8 cellular contexts compared by ENCODE assay signal in the genomic region with DNA sequence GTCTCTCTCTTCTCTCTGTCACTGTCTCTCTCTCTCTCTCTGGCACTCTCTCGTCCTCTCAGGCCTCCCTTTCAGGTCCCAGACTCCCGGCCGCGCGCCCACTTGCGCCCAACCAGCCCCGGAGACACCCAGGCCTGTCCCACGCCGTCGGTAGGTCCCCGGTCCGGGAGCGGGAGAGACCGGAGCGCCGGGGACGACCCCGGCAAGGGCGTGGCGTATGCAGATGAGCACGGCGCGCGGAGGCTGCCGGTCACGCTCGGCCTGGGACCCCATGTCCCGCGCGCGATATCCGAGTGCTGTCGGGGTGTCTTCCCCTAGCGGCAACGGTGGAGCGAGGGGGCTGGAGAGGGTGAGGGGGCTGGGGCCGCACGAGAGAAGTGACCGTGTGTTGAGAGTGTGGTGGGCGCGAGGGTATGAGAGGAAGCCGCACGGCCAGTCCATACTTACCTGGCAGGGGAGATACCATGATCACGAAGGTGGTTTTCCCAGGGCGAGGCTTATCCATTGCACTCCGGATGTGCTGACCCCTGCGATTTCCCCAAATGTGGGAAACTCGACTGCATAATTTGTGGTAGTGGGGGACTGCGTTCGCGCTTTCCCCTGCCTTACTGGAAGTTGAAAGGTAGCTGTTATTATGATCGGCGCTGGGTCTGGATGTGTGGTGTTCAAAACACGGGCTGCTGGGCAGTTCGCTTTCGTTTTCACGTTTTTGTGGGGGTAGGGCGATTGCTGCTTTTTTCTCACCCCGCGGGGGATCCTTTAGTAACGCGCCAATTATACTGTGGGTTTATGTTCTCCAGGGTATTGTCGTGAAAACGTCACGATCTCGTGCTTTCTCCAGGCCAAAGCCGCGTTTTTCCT. TPM values are rescaled to one million over a fixed set of nuclear protein-coding genes. Genes with fewer than 3 reads are reported as not detected.
DNase-seq lines count a peak whose midpoint lies in the region; ATAC-seq, FAIRE-seq and TF ChIP-seq lines count a peak whose summit lies in the region.
"Not testable (repeated sequence)": the region's sequence is repeated elsewhere in the genome, so short reads cannot be mapped to it uniquely, and the experiment has no call there.

No MANE protein-coding gene starts in this region.

- not testable (repeated sequence) for H3K23ac ChIP-seq in IMR-90 (ENCODE audit: low read depth, low read length)

- TF ChIP-seq POLR2A in IMR-90 (IDR thresholded peaks at IDR 0.05; ENCODE audit: low read depth, low read length); GM12878 (IDR thresholded peaks at IDR 0.05; ENCODE audit: low read depth, low read length); HepG2 (IDR thresholded peaks at IDR 0.05; ENCODE audit: insufficient read depth in 1 of 2, low read depth in 2 of 2, low read length in 2 of 2): not testable (repeated sequence)

- ATAC-seq in GM18511 (IDR thresholded peaks at IDR 0.05; ENCODE audit: unreplicated experiment) (peak; percentile 79), GM19455 (IDR thresholded peaks at IDR 0.05; ENCODE audit: unreplicated experiment) (peak; percentile 75), HG02588 (IDR thresholded peaks at IDR 0.05; ENCODE audit: unreplicated experiment) (peak; percentile 50), HG03097 (IDR thresholded peaks at IDR 0.05; ENCODE audit: low FRiP score, unreplicated experiment) (peak; percentile 72), IMR-90 (ENCODE audit: low read depth) (peak; percentile 81), GM12878 (peak; percentile 85), HepG2 (peak; percentile 85), aorta (ENCODE audit: low FRiP score) (peak; percentile 96)

- not testable (repeated sequence) for TF ChIP-seq EP300 in GM12878 (IDR thresholded peaks at IDR 0.05; ENCODE audit: borderline replicate concordance in 1 of 2, control insufficient read depth in 1 of 2, low read depth in 2 of 2, low read length in 2 of 2); HepG2 (IDR thresholded peaks at IDR 0.05; ENCODE audit: low read depth in 2 of 2, low read length in 2 of 2); HepG2 (CRISPR knock-in tag; IDR thresholded peaks at IDR 0.05; ENCODE audit: borderline replicate concordance)

- intact Hi-C loops in IMR-90 (cut with micrococcal nuclease); GM12878 (cut with micrococcal nuclease; ENCODE audit: unreplicated experiment); HepG2 (cut with micrococcal nuclease; ENCODE audit: unreplicated experiment); aorta (cut with DNase I): not testable (repeated sequence)

- peak; percentile 97 for FAIRE-seq in GM12878 (lab: Jason Lieb, UNC)
- FAIRE-seq in HepG2 (lab: Jason Lieb, UNC): peak; percentile 84

- H3K4me2 ChIP-seq in IMR-90 (ENCODE audit: low read depth, low read length); GM12878 (ENCODE audit: control insufficient read depth, insufficient read depth); HepG2 (ENCODE audit: low read depth, low read length): not testable (repeated sequence)

- H3K79me2 ChIP-seq in GM12878 (ENCODE audit: control insufficient read depth, insufficient read depth, low read length); HepG2 (ENCODE audit: insufficient read depth, low read length): not testable (repeated sequence)

- not testable (repeated sequence) for H2AFZ ChIP-seq in IMR-90 (replicated peaks; ENCODE audit: low read length, poor library complexity); GM12878 (ENCODE audit: control insufficient read depth, low read depth, low read length); HepG2 (ENCODE audit: low read length)

- H2BK5ac ChIP-seq in IMR-90 (ENCODE audit: low read depth, low read length, poor library complexity, severe bottlenecking): not testable (repeated sequence)

- POLR2A ChIA-PET in IMR-90 (lab: Charles Lee; ENCODE audit: unreplicated experiment); GM12878 (lab: Charles Lee); HepG2 (lab: Yijun Ruan, JAX): not testable (repeated sequence)

- H3K79me1 ChIP-seq in IMR-90 (ENCODE audit: low read depth in 1 of 2, low read length in 2 of 2): not testable (repeated sequence)

- H2BK20ac ChIP-seq in IMR-90 (ENCODE audit: low read depth, low read length): not testable (repeated sequence)

- not testable (repeated sequence) for H3K4me3 ChIP-seq in IMR-90 (ENCODE audit: insufficient read depth, low read depth, low read length); GM12878; HepG2 (replicated peaks in 1 of 3; ENCODE audit: insufficient read depth in 1 of 3, low read depth in 2 of 3, low read length in 3 of 3); aorta (ENCODE audit: low read length in 2 of 2)

- not testable (repeated sequence) for H4K8ac ChIP-seq in IMR-90 (ENCODE audit: low read depth in 2 of 2, low read length in 2 of 2)

- H3K27ac ChIP-seq in IMR-90 (ENCODE audit: insufficient read depth, low read length); GM12878 (ENCODE audit: control insufficient read depth, insufficient read depth); HepG2 (ENCODE audit: extremely low read length, insufficient read depth, low read length); aorta (ENCODE audit: low read depth in 1 of 2, low read length in 2 of 2): not testable (repeated sequence)

- not testable (repeated sequence) for H3K27me3 ChIP-seq in IMR-90 (ENCODE audit: control insufficient read depth, insufficient read depth, low read length); GM12878 (replicated peaks in 1 of 2; ENCODE audit: control insufficient read depth in 2 of 2, insufficient read depth in 2 of 2, low read length in 1 of 2); HepG2 (ENCODE audit: control insufficient read depth in 1 of 2, insufficient read depth in 2 of 2, low read length in 2 of 2); aorta (ENCODE audit: control insufficient read depth in 1 of 2, insufficient read depth in 2 of 2, low read length in 1 of 2)

- not testable (repeated sequence) for H4K20me1 ChIP-seq in IMR-90 (ENCODE audit: insufficient read depth, low read length); GM12878 (ENCODE audit: control insufficient read depth, insufficient read depth); HepG2 (ENCODE audit: insufficient read depth, low read length)

- TF ChIP-seq CTCF in IMR-90 (conservative IDR thresholded peaks at IDR 0.05; ENCODE audit: low read depth, low read length); GM12878 (IDR thresholded peaks at IDR 0.05 in 2 of 3, conservative IDR thresholded peaks at IDR 0.05 in 1 of 3; ENCODE audit: control insufficient read depth in 2 of 3, extremely low read depth in 1 of 3, insufficient read depth in 1 of 3, low read depth in 3 of 3, low read length in 3 of 3); HepG2 (CRISPR knock-in tag; IDR thresholded peaks at IDR 0.05): not testable (repeated sequence)

- H4K91ac ChIP-seq in IMR-90 (ENCODE audit: insufficient read depth, low read depth, low read length): not testable (repeated sequence)

- RAD21 ChIA-PET in GM12878 (lab: Charles Lee; ENCODE audit: unreplicated experiment): not testable (repeated sequence)

- not testable (repeated sequence) for H3K18ac ChIP-seq in IMR-90 (ENCODE audit: low read depth, low read length)

- not testable (repeated sequence) for H3K9me1 ChIP-seq in IMR-90 (ENCODE audit: insufficient read depth, low read length)

- H2BK15ac ChIP-seq in IMR-90 (ENCODE audit: low read depth, low read length): not testable (repeated sequence)

- dilution Hi-C loops in IMR-90 (cut with HindIII; ENCODE audit: low sequenced_read_pairs, unreplicated experiment): not testable (repeated sequence)

- H2AK9ac ChIP-seq in IMR-90 (replicated peaks; ENCODE audit: low read depth, low read length, poor library complexity): not testable (repeated sequence)

- not testable (repeated sequence) for H3K36me3 ChIP-seq in IMR-90 (ENCODE audit: control insufficient read depth, insufficient read depth, low read length); GM12878 (ENCODE audit: control insufficient read depth in 2 of 2, insufficient read depth in 2 of 2, low read length in 1 of 2); HepG2 (replicated peaks in 1 of 2; ENCODE audit: control insufficient read depth in 1 of 2, insufficient read depth in 2 of 2, low read length in 2 of 2); aorta (ENCODE audit: control insufficient read depth in 1 of 2, insufficient read depth in 2 of 2, low read length in 1 of 2)

- not testable (repeated sequence) for H3K4me1 ChIP-seq in IMR-90 (ENCODE audit: control insufficient read depth, insufficient read depth, low read length); GM12878 (ENCODE audit: control insufficient read depth, insufficient read depth, low read length); aorta (ENCODE audit: control insufficient read depth in 1 of 2, insufficient read depth in 2 of 2, low read length in 2 of 2)
- H3K4me1 ChIP-seq in HepG2 (ENCODE audit: insufficient read depth, low read length): peaks cover 11% of the 10 kb centered on the region; the same call in 1 of the 2 replicates

- DNase-seq in IMR-90; GM12878 (ENCODE audit: low read depth, low spot score); HepG2 (ENCODE audit: low spot score); aorta: not testable (repeated sequence)

- BruUV-seq in IMR-90 (replicated peaks; lab: Mats Ljungman, UMichigan) (TSS peak; percentile 100), GM12878 (replicated peaks; lab: Mats Ljungman, UMichigan) (TSS peak; percentile 100), HepG2 (replicated peaks; lab: Mats Ljungman, UMichigan) (TSS peak; percentile 100)

- not testable (repeated sequence) for H3K14ac ChIP-seq in IMR-90 (replicated peaks; ENCODE audit: low read depth, low read length)

- not testable (repeated sequence) for TF ChIP-seq RAD21 in IMR-90 (IDR thresholded peaks at IDR 0.05; ENCODE audit: low read length); GM12878 (IDR thresholded peaks at IDR 0.05; ENCODE audit: insufficient read depth, low read depth, low read length); HepG2 (CRISPR knock-in tag; IDR thresholded peaks at IDR 0.05)

- CTCF ChIA-PET in IMR-90 (lab: Yijun Ruan, JAX); GM12878 (lab: Yijun Ruan, JAX); HepG2 (lab: Yijun Ruan, JAX; ENCODE audit: low intra/inter-chr PET ratio, low total read pairs): not testable (repeated sequence)

- in situ Hi-C loops in IMR-90 (cut with MboI; ENCODE audit: low sequenced_read_pairs); GM12878 (cut with MboI); HepG2 (cut with HindIII; ENCODE audit: extremely low pct_ligation_motif_present, low pct_unique_long_range_greater_than_20kb): not testable (repeated sequence)

- H4K5ac ChIP-seq in IMR-90 (ENCODE audit: low read depth, low read length): not testable (repeated sequence)

- WGBS in IMR-90 (ENCODE audit: extremely low coverage in 2 of 2, insufficient read length in 1 of 2), 2 experiments: no CpG with 5 or more reads among the region's 68 CpGs
- no CpG with 5 or more reads among the region's 68 CpGs for WGBS in GM12878 (ENCODE audit: insufficient coverage, insufficient replicate concordance, low lambda C conversion rate, missing lambda C conversion rate)
- no CpG with 5 or more reads among the region's 68 CpGs for WGBS in HepG2 (ENCODE audit: low lambda C conversion rate)
- WGBS in aorta, 2 donors: no CpG with 5 or more reads among the region's 68 CpGs

- H2AK5ac ChIP-seq in IMR-90 (ENCODE audit: low read depth, low read length): not testable (repeated sequence)

- H3K56ac ChIP-seq in IMR-90 (ENCODE audit: extremely low read depth, insufficient read depth, low read length): not testable (repeated sequence)

- H3K9ac ChIP-seq in IMR-90 (ENCODE audit: low read depth, low read length); GM12878 (ENCODE audit: control insufficient read depth, insufficient read depth, low read length); HepG2 (ENCODE audit: insufficient read depth, low read depth, low read length): not testable (repeated sequence)

- not testable (repeated sequence) for H2BK120ac ChIP-seq in IMR-90 (ENCODE audit: low read depth, low read length)

- H3K9me3 ChIP-seq in IMR-90 (ENCODE audit: control insufficient read depth, insufficient read depth, low read length); GM12878 (replicated peaks; ENCODE audit: control insufficient read depth, insufficient read depth, low read length); HepG2 (ENCODE audit: low read length); aorta (ENCODE audit: control insufficient read depth, low read length): not testable (repeated sequence)

- SMC1A ChIA-PET in GM12878 (lab: Charles Lee; ENCODE audit: uncharacterized antibody, unreplicated experiment): not testable (repeated sequence)

- H3K4ac ChIP-seq in IMR-90 (ENCODE audit: low read depth, low read length): not testable (repeated sequence)

RNA-seq across cellular contexts. Expression of gene EAPP, which starts 7.0 kb away (rescaled TPM):
- total RNA-seq in IMR-90 (2012; rRNA removed) (32.3 and 53.6 TPM in 2 replicates), GM12878 (2014; rRNA removed) (29.5 and 39.5 TPM in 2 replicates), GM12878 (2014; rRNA removed; fragmentation: Illumina TruSeq; extraction: Trizol) (39.2 and 44.5 TPM in 2 replicates), GM12878 (2021) (23.5 and 25.0 TPM in 2 replicates), HepG2 (2016; rRNA removed; fragmentation: Illumina TruSeq; extraction: Trizol) (110 and 163 TPM in 2 replicates), aorta (10 to 100 TPM; 28.1 to 32.2 TPM)
- polyA plus RNA-seq in IMR-90 (2012; rRNA removed) (23.6 and 29.9 TPM in 2 replicates), GM12878 (2011; rRNA removed) (43.5 and 58.0 TPM in 2 replicates), GM12878 (2014; fragmentation: Illumina TruSeq; extraction: Trizol) (48.9 and 58.2 TPM in 2 replicates), GM12878 (2014; fragmentation: Nextera tagmentation; extraction: Ambion mirVana) (10 to 100 TPM; 84.9 to 94.6 TPM), GM12878 (2014; rRNA removed) (31.4 and 32.0 TPM in 2 replicates), GM12878 (2016; fragmentation: Nextera tagmentation; extraction: Ambion mirVana) (10 to 100 TPM; 45.0 to 49.3 TPM), HepG2 (2011; rRNA removed) (57.8 and 68.7 TPM in 2 replicates), aorta (10 to 100 TPM; 37.3 to 51.5 TPM)
- 4.7 and 5.3 TPM in 2 replicates for polyA plus RNA-seq in IMR-90 (2012; cell fraction: cytosol; rRNA removed)
- polyA plus RNA-seq in IMR-90 (2012; cell fraction: nucleus; rRNA removed; ENCODE audit: low replicate concordance): 2.0 and 11.7 TPM in 2 replicates
- total RNA-seq in GM12878 (2013; cell fraction: nucleolus; rRNA removed): 29.6 and 31.3 TPM in 2 replicates
- 28.2 TPM for polyA plus RNA-seq in GM12878 (2011; ENCODE audit: low read depth)
- polyA plus RNA-seq in GM12878 (2011; cell fraction: cytosol; rRNA removed): 14.7 and 17.5 TPM in 2 replicates
- polyA plus RNA-seq in GM12878 (2011; cell fraction: nucleus; rRNA removed): 18.8 and 19.4 TPM in 2 replicates
- 30.8 and 33.4 TPM in 2 replicates for polyA plus RNA-seq in GM12878 (2012)
- 13.7 and 20.7 TPM in 2 replicates for polyA minus RNA-seq in GM12878 (2011; rRNA and poly(A)+ RNA removed)
- polyA minus RNA-seq in GM12878 (2011; cell fraction: cytosol; rRNA and poly(A)+ RNA removed): 9.6 and 11.3 TPM in 2 replicates
- polyA minus RNA-seq in GM12878 (2011; cell fraction: nucleus; rRNA and poly(A)+ RNA removed): 9.9 and 15.5 TPM in 2 replicates
- total RNA-seq in HepG2 (2016; cell fraction: cytosol; rRNA removed; fragmentation: Illumina TruSeq; extraction: Trizol; ENCODE audit: low read depth): 16.4 and 17.4 TPM in 2 replicates
- total RNA-seq in HepG2 (2016; cell fraction: insoluble cytoplasmic fraction; rRNA removed; fragmentation: Illumina TruSeq; extraction: Trizol): 111 and 170 TPM in 2 replicates
- total RNA-seq in HepG2 (2016; cell fraction: membrane; rRNA removed; fragmentation: Illumina TruSeq; extraction: Trizol): 31.8 and 35.9 TPM in 2 replicates
- 50.7 and 59.2 TPM in 2 replicates for total RNA-seq in HepG2 (2016; cell fraction: nucleus; rRNA removed; fragmentation: Illumina TruSeq; extraction: Trizol)
- 33.0 and 55.6 TPM in 2 replicates for polyA plus RNA-seq in HepG2 (2011; cell fraction: cytosol; rRNA removed)
- 13.9 and 18.7 TPM in 2 replicates for polyA plus RNA-seq in HepG2 (2011; cell fraction: nucleus; rRNA removed)
- polyA plus RNA-seq in HepG2 (2012): 52.5 and 74.2 TPM in 2 replicates
- 13.9 and 14.8 TPM in 2 replicates for polyA plus RNA-seq in HepG2 (2016; cell fraction: cytosol; fragmentation: Illumina TruSeq; extraction: Trizol; ENCODE audit: low read depth)
- polyA plus RNA-seq in HepG2 (2016; cell fraction: insoluble cytoplasmic fraction; fragmentation: Illumina TruSeq; extraction: Trizol; ENCODE audit: low read depth): 142 and 152 TPM in 2 replicates
- 22.0 and 26.2 TPM in 2 replicates for polyA plus RNA-seq in HepG2 (2016; cell fraction: membrane; fragmentation: Illumina TruSeq; extraction: Trizol; ENCODE audit: low read depth)
- polyA plus RNA-seq in HepG2 (2016; cell fraction: nucleus; fragmentation: Illumina TruSeq; extraction: Trizol; ENCODE audit: insufficient read depth, low read depth): 50.5 and 52.0 TPM in 2 replicates
- polyA minus RNA-seq in HepG2 (2011; rRNA and poly(A)+ RNA removed; ENCODE audit: low replicate concordance): 11.0 and 20.1 TPM in 2 replicates
- 37.9 and 41.4 TPM in 2 replicates for polyA minus RNA-seq in HepG2 (2011; cell fraction: cytosol; rRNA and poly(A)+ RNA removed)
- 48.5 and 48.9 TPM in 2 replicates for polyA minus RNA-seq in HepG2 (2011; cell fraction: nucleus; rRNA and poly(A)+ RNA removed)
